Comparison of ENCODE assay signal across 24 cellular contexts in the genomic region with DNA sequence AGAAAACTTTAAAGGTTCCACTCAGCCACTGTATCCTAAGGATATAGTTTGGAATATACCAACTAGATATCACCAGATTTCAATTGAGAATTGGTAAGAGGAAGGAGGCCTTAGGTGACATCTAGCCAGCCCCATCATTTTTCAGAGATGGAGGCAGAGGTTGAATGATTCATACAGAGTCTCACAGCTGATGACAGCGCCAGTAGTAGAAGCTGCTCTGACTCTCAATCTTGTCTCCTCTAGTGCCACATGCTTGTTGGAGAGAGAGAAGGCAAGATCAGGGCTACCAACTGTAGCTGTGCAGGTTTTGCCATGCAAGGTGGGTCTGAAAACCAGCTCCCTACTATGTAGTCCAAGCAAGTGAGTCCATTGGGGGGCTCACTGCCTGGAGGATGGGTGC. TPM values are rescaled to one million over a fixed set of nuclear protein-coding genes. Genes with fewer than 3 reads are reported as not detected.
A peak's percentile ranks its signal among the peaks of the same experiment; 100 is the strongest.
DNase-seq lines count a peak whose midpoint lies in the region; ATAC-seq, FAIRE-seq and TF ChIP-seq lines count a peak whose summit lies in the region.
"Had no signal": no experiment of that assay in that cellular context is flagged by ENCODE, and none has a peak within 500 bp of the region (broad histone marks: within the 10 kb centered on the region; RNA-seq: fewer than 3 reads in every experiment).

No MANE protein-coding gene starts in this region.

- H3K79me2 ChIP-seq in DND-41 (ENCODE audit: insufficient read depth, low read length) (peaks cover 99% of the 10 kb centered on the region), H1 (ENCODE audit: control insufficient read depth in 1 of 2, insufficient read depth in 2 of 2, low read length in 2 of 2) (peaks cover 0 to 49% of the 10 kb centered on the region in 2 experiments; a peak in 3 of 4 replicates)

- TF ChIP-seq RAD21 in IMR-90 (IDR thresholded peaks at IDR 0.05; ENCODE audit: low read length) (no peak), H1 (IDR thresholded peaks at IDR 0.05 in 1 of 2, conservative IDR thresholded peaks at IDR 0.05 in 1 of 2; ENCODE audit: low read depth in 2 of 2, low read length in 2 of 2) (no peak)

- H3K27ac Mint-ChIP-seq in neural crest cell (ENCODE audit: unreplicated experiment): no peak overlapping the region
- H3K27ac Mint-ChIP-seq: activated naive CD4-positive, alpha-beta T cell treated with anti-CD3 and anti-CD28 coated beads, Interleukin-2, amount 10 ng/mL, durations not matched to agents 7 days and 5 days had no signal

- H2AK5ac ChIP-seq in IMR-90 (ENCODE audit: low read depth, low read length) (no peak overlapping the region), H1 (ENCODE audit: low read depth, low read length) (no peak overlapping the region)

- H2AK9ac ChIP-seq in IMR-90 (replicated peaks; ENCODE audit: low read depth, low read length, poor library complexity): no peak overlapping the region

- peak overlapping the region; percentile 4 for H3K4me3 Mint-ChIP-seq in neural crest cell
- H3K4me3 Mint-ChIP-seq: activated naive CD4-positive, alpha-beta T cell treated with anti-CD3 and anti-CD28 coated beads, Interleukin-2, amount 10 ng/mL, durations not matched to agents 7 days and 5 days had no signal

- TF ChIP-seq POLR2A in IMR-90 (IDR thresholded peaks at IDR 0.05; ENCODE audit: low read depth, low read length): no peak; the same call in 1 of the 2 replicates
- no peak for TF ChIP-seq POLR2A in H1 (IDR thresholded peaks at IDR 0.05; ENCODE audit: control extremely low read depth in 1 of 2, low read depth in 2 of 2, low read length in 2 of 2)

- H3K9me3 Mint-ChIP-seq in neural crest cell: no peaks in the 10 kb centered on the region
- H3K9me3 Mint-ChIP-seq: activated naive CD4-positive, alpha-beta T cell treated with anti-CD3 and anti-CD28 coated beads, Interleukin-2, amount 10 ng/mL, durations not matched to agents 7 days and 5 days had no signal

- H4K20me1 ChIP-seq in DND-41 (ENCODE audit: insufficient read depth, low read length): peaks cover 12% of the 10 kb centered on the region; the same call in 1 of the 2 replicates
- H4K20me1 ChIP-seq in IMR-90 (ENCODE audit: insufficient read depth, low read length): peaks cover 85% of the 10 kb centered on the region
- H4K20me1 ChIP-seq in H1 (replicated peaks in 1 of 2; ENCODE audit: control insufficient read depth in 1 of 2, insufficient read depth in 2 of 2, low read length in 2 of 2): no peaks in the 10 kb centered on the region

- ATAC-seq in DND-41 (ENCODE audit: insufficient read depth, low read depth): peak; percentile 25; the same call in 2 of the 3 replicates
- ATAC-seq in IMR-90 (ENCODE audit: low read depth): 0 out of 2 replicates have a peak, but pooled peaks have one; percentile 21
- no peak for ATAC-seq in mucosa of descending colon
- no peak for ATAC-seq in left cardiac atrium
- ATAC-seq: left colon had no signal

- BruUV-seq in IMR-90 (replicated peaks; lab: Mats Ljungman, UMichigan): no TSS peak

- H3K27ac ChIP-seq in DND-41 (ENCODE audit: low read length): peak overlapping the region; percentile 21; the same call in 1 of the 2 replicates
- peak overlapping the region; percentile 3; the same call in 1 of the 2 replicates for H3K27ac ChIP-seq in IMR-90 (ENCODE audit: insufficient read depth, low read length)
- no peak overlapping the region for H3K27ac ChIP-seq in H1 (ENCODE audit: low read depth, low read length)
- H3K27ac ChIP-seq: C4-2B, dorsolateral prefrontal cortex, esophagus squamous epithelium, ovary, sigmoid colon, thoracic aorta had no signal

- H3K4ac ChIP-seq in IMR-90 (ENCODE audit: low read depth, low read length) (peak overlapping the region; percentile 25; the same call in 1 of the 2 replicates), H1 (replicated peaks; ENCODE audit: insufficient read length, low read depth, low read length) (no peak overlapping the region)

- CTCF ChIA-PET in IMR-90 (lab: Yijun Ruan, JAX): interaction anchor here (1.5 kb wide), 1 partner anchor 374 kb away, joined by 3 read pairs; no protein-coding TSS in a partner anchor
- CTCF ChIA-PET in H1 (lab: Charles Lee; ENCODE audit: partially characterized antibody): interaction anchor here (0.7 to 1.8 kb wide), 3 partner anchors 93 to 119 kb away, joined by 3 to 6 read pairs (median 4); no protein-coding TSS in a partner anchor

- H3K23ac ChIP-seq in IMR-90 (ENCODE audit: low read depth, low read length) (peak overlapping the region; percentile 25; the same call in 1 of the 2 replicates), H1 (ENCODE audit: insufficient read length) (no peak overlapping the region)

- H3K4me1 ChIP-seq in DND-41 (ENCODE audit: insufficient read depth, low read length) (peaks cover 62% of the 10 kb centered on the region), IMR-90 (ENCODE audit: control insufficient read depth, insufficient read depth, low read length) (peaks cover 10% of the 10 kb centered on the region), H1 (replicated peaks in 1 of 4; ENCODE audit: control insufficient read depth in 3 of 4, insufficient read depth in 4 of 4, low read length in 3 of 4) (peaks cover 0 to 9% (median 2%) of the 10 kb centered on the region in 4 experiments; a peak in 5 of 7 replicates), mucosa of descending colon (ENCODE audit: low read depth) (peaks cover 4% of the 10 kb centered on the region)

- dilution Hi-C loops in IMR-90 (cut with HindIII; ENCODE audit: low sequenced_read_pairs, unreplicated experiment): no loop called here

- peaks cover 0 to 32% of the 10 kb centered on the region in 2 experiments; a peak in 2 of 4 replicates for H3K79me1 ChIP-seq in IMR-90 (ENCODE audit: low read depth in 1 of 2, low read length in 2 of 2)
- H3K79me1 ChIP-seq in H1 (ENCODE audit: low read depth, low read length): peaks cover 3% of the 10 kb centered on the region

- in situ Hi-C loops in IMR-90 (cut with MboI; ENCODE audit: low sequenced_read_pairs): loop anchor here (5.0 to 10.0 kb wide), 2 partner anchors 117 to 365 kb away; no protein-coding TSS in a partner anchor

- peaks cover 4% of the 10 kb centered on the region for H3K23me2 ChIP-seq in H1 (ENCODE audit: low read depth, low read length)

- H3K4me3 ChIP-seq in DND-41 (ENCODE audit: low read depth in 1 of 2, low read length in 2 of 2) (no peak overlapping the region), IMR-90 (ENCODE audit: insufficient read depth, low read depth, low read length) (no peak overlapping the region), H1 (ENCODE audit: extremely low read depth in 1 of 4, insufficient read depth in 2 of 4, low read depth in 3 of 4, low read length in 4 of 4) (no peak overlapping the region), mucosa of descending colon (no peak overlapping the region)
- H3K4me3 ChIP-seq: esophagus squamous epithelium, ovary, sigmoid colon, thoracic aorta had no signal

- no peak overlapping the region for H2BK12ac ChIP-seq in H1 (ENCODE audit: low read depth, low read length)

- H3K9me1 ChIP-seq in IMR-90 (ENCODE audit: insufficient read depth, low read length): peaks cover 12% of the 10 kb centered on the region

- H3K27me3 Mint-ChIP-seq in neural crest cell (ENCODE audit: low read depth): peaks cover 3% of the 10 kb centered on the region

- TF ChIP-seq CTCF in DND-41 (IDR thresholded peaks at IDR 0.05; ENCODE audit: borderline replicate concordance, extremely low read depth, low read length, poor library complexity, severe bottlenecking) (no peak), IMR-90 (conservative IDR thresholded peaks at IDR 0.05; ENCODE audit: low read depth, low read length) (no peak), H1 (IDR thresholded peaks at IDR 0.05; ENCODE audit: control extremely low read depth in 1 of 3, insufficient read depth in 1 of 3, low read depth in 1 of 3, low read length in 3 of 3) (no peak), neural crest cell (conservative IDR thresholded peaks at IDR 0.05) (no peak), mucosa of descending colon (IDR thresholded peaks at IDR 0.05) (no peak)

- H3K14ac ChIP-seq in IMR-90 (replicated peaks; ENCODE audit: low read depth, low read length) (peak overlapping the region; percentile 5; the same call in 1 of the 2 replicates), H1 (ENCODE audit: insufficient read length) (no peak overlapping the region)

- intact Hi-C loops in IMR-90 (cut with micrococcal nuclease) (loop anchor here (5.0 kb wide), 1 partner anchor 35 kb away; no protein-coding TSS in a partner anchor), mucosa of descending colon (cut with DNase I, micrococcal nuclease) (no loop called here), left cardiac atrium (cut with DNase I) (loop anchor here (10.0 kb wide), 2 partner anchors 117 to 363 kb away; no protein-coding TSS in a partner anchor)

- TF ChIP-seq EP300 in H1 (IDR thresholded peaks at IDR 0.05; ENCODE audit: borderline replicate concordance in 1 of 2, low read depth in 2 of 2, low read length in 2 of 2): no peak

- H2BK15ac ChIP-seq in IMR-90 (ENCODE audit: low read depth, low read length) (no peak overlapping the region), H1 (ENCODE audit: low read length) (no peak overlapping the region)

- POLR2A ChIA-PET in IMR-90 (lab: Charles Lee; ENCODE audit: unreplicated experiment) (no interaction called here), H1 (lab: Charles Lee; ENCODE audit: partially characterized antibody) (no interaction called here)

- H2BK20ac ChIP-seq in IMR-90 (ENCODE audit: low read depth, low read length): no peak overlapping the region
- H2BK20ac ChIP-seq in H1 (ENCODE audit: low read length): no peak overlapping the region

- H4K5ac ChIP-seq in IMR-90 (ENCODE audit: low read depth, low read length) (no peak overlapping the region), H1 (ENCODE audit: insufficient read length, low read depth, low read length) (no peak overlapping the region)

- H4K8ac ChIP-seq in IMR-90 (ENCODE audit: low read depth in 2 of 2, low read length in 2 of 2) (no peak overlapping the region; a peak in 1 of 4 replicates), H1 (ENCODE audit: extremely low read depth, insufficient read depth, low read length) (no peak overlapping the region)

- no peak overlapping the region for H2BK120ac ChIP-seq in IMR-90 (ENCODE audit: low read depth, low read length)
- no peak overlapping the region for H2BK120ac ChIP-seq in H1 (replicated peaks; ENCODE audit: low read depth, low read length)

- no CpG with 5 or more reads among the region's 1 CpG for WGBS in IMR-90 (ENCODE audit: extremely low coverage in 2 of 2, insufficient read length in 1 of 2), 2 experiments
- 84% methylated on average over 1 of the region's 1 CpG; no CpG with 5 or more reads in 1 of the 2 experiments for WGBS in H1 (ENCODE audit: extremely low coverage in 1 of 2, insufficient coverage in 1 of 2, insufficient read length in 1 of 2, insufficient replicate concordance in 2 of 2, low coverage in 1 of 2, low lambda C conversion rate in 2 of 2, missing lambda C conversion rate in 1 of 2), 2 experiments

- FAIRE-seq in H1 (lab: Jason Lieb, UNC): no peak
- FAIRE-seq: GM18507 had no signal

- peaks cover 51% of the 10 kb centered on the region for H3K4me1 Mint-ChIP-seq in neural crest cell

- no peak overlapping the region for H3K9ac ChIP-seq in DND-41 (ENCODE audit: low read depth, low read length)
- H3K9ac ChIP-seq in IMR-90 (ENCODE audit: low read depth, low read length): no peak overlapping the region
- no peak overlapping the region for H3K9ac ChIP-seq in H1 (replicated peaks in 1 of 4; ENCODE audit: extremely low read depth in 1 of 4, low read depth in 3 of 4, low read length in 3 of 4)

- H3K9me3 ChIP-seq in DND-41 (ENCODE audit: insufficient read depth, low read length, severe bottlenecking) (no peaks in the 10 kb centered on the region), IMR-90 (ENCODE audit: control insufficient read depth, insufficient read depth, low read length) (no peaks in the 10 kb centered on the region), H1 (ENCODE audit: insufficient read depth in 2 of 2, low read depth in 1 of 2, low read length in 1 of 2) (no peaks in the 10 kb centered on the region), mucosa of descending colon (no peaks in the 10 kb centered on the region)
- H3K9me3 ChIP-seq: esophagus squamous epithelium, ovary, sigmoid colon, thoracic aorta had no signal

- H2BK5ac ChIP-seq in IMR-90 (ENCODE audit: low read depth, low read length, poor library complexity, severe bottlenecking) (peak overlapping the region; percentile 76), H1 (ENCODE audit: low read depth, low read length) (0 out of 2 replicates have a peak overlapping the region, but pooled peaks have one; percentile 53)

- H3K27me3 ChIP-seq in DND-41 (ENCODE audit: insufficient read depth, low read length, poor library complexity): no peaks in the 10 kb centered on the region
- H3K27me3 ChIP-seq in IMR-90 (ENCODE audit: control insufficient read depth, insufficient read depth, low read length): no peaks in the 10 kb centered on the region
- H3K27me3 ChIP-seq in H1 (replicated peaks in 1 of 4; ENCODE audit: control insufficient read depth in 3 of 4, extremely low read depth in 1 of 4, insufficient read depth in 3 of 4, low read length in 3 of 4): no peaks in the 10 kb centered on the region
- H3K27me3 ChIP-seq: dorsolateral prefrontal cortex, esophagus squamous epithelium, ovary, sigmoid colon had no signal

- H3K4me2 ChIP-seq in DND-41 (ENCODE audit: insufficient read depth, low read length) (no peak overlapping the region), IMR-90 (ENCODE audit: low read depth, low read length) (peak overlapping the region; percentile 7), H1 (ENCODE audit: insufficient read depth in 1 of 2, low read depth in 2 of 2, low read length in 2 of 2) (no peak overlapping the region)

- no peaks in the 10 kb centered on the region for H3K36me3 Mint-ChIP-seq in neural crest cell (ENCODE audit: low read depth)
- H3K36me3 Mint-ChIP-seq: activated naive CD4-positive, alpha-beta T cell treated with anti-CD3 and anti-CD28 coated beads, Interleukin-2, amount 10 ng/mL, durations not matched to agents 7 days and 5 days had no signal

- DNase-seq in DND-41 (no peak), IMR-90 (peak; percentile 61), H1 (ENCODE audit: low read depth in 1 of 2, low spot score in 2 of 2) (no peak), neural crest cell (ENCODE audit: low read depth, low spot score) (no peak), mucosa of descending colon (no peak), left cardiac atrium (no peak), NCI-H2107 (lab: John Stamatoyannopoulos, UW) (no peak)
- no peak for DNase-seq in stimulated activated CD4-positive, alpha-beta T cell treated with anti-CD3 and anti-CD28 coated beads, Interleukin-4, amount 100 ng/mL, for 24 hours
- DNase-seq: activated CD4-positive, CD25-positive, alpha-beta regulatory T cell; activated naive CD4-positive, alpha-beta T cell treated with anti-CD3 and anti-CD28 coated beads, Interleukin-2, amount 10 ng/mL, durations not matched to agents 7 days and 5 days; dorsolateral prefrontal cortex; esophagus squamous epithelium; hippocampal formation; left colon; NCI-H1105 treated with DMSO at 0.1 percent for 48 hours; NCI-H2171; ovary; SHP77 treated with DMSO at 0.1 percent for 48 hours; sigmoid colon; stimulated activated CD4-positive, alpha-beta T cell treated with anti-CD3 and anti-CD28 coated beads, Interleukin-4, amount 100 ng/mL, for 1 hour; stimulated activated CD8-positive, alpha-beta memory T cell treated with anti-CD3 and anti-CD28 coated beads, Interleukin-4, amount 100 ng/mL, for 48 hours had no signal

- H4K91ac ChIP-seq in IMR-90 (ENCODE audit: insufficient read depth, low read depth, low read length) (peak overlapping the region; percentile 42; the same call in 1 of the 2 replicates), H1 (replicated peaks; ENCODE audit: insufficient read length, low read length) (no peak overlapping the region)

- H3K18ac ChIP-seq in IMR-90 (ENCODE audit: low read depth, low read length): no peak overlapping the region
- H3K18ac ChIP-seq in H1 (ENCODE audit: extremely low read depth, low read length): no peak overlapping the region

- no peak overlapping the region for H3K56ac ChIP-seq in IMR-90 (ENCODE audit: extremely low read depth, insufficient read depth, low read length)
- H3K56ac ChIP-seq in H1 (replicated peaks; ENCODE audit: insufficient read length, low read depth, low read length): no peak overlapping the region

- H2AFZ ChIP-seq in DND-41 (ENCODE audit: low read depth, low read length): no peak overlapping the region
- no peak overlapping the region for H2AFZ ChIP-seq in IMR-90 (replicated peaks; ENCODE audit: low read length, poor library complexity)
- no peak overlapping the region for H2AFZ ChIP-seq in H1 (ENCODE audit: low read length)

- H3K36me3 ChIP-seq in DND-41 (ENCODE audit: insufficient read depth, low read length): no peaks in the 10 kb centered on the region
- H3K36me3 ChIP-seq in IMR-90 (ENCODE audit: control insufficient read depth, insufficient read depth, low read length): peaks cover 2% of the 10 kb centered on the region; the same call in 1 of the 2 replicates
- H3K36me3 ChIP-seq in H1 (ENCODE audit: control insufficient read depth in 2 of 4, insufficient read depth in 4 of 4, low read length in 3 of 4): no peaks in the 10 kb centered on the region
- no peaks in the 10 kb centered on the region for H3K36me3 ChIP-seq in mucosa of descending colon (ENCODE audit: low read depth)
- H3K36me3 ChIP-seq: ovary, sigmoid colon, thoracic aorta had no signal

RNA-seq across cellular contexts. Expression of a gene that starts 6.1 kb away (rescaled TPM):
- total RNA-seq in IMR-90 (2012; rRNA removed) (620 and 682 TPM in 2 replicates), neural crest cell (34.5 and 38.0 TPM in 2 replicates), mucosa of descending colon (10 to 100 TPM in 1 of 3 donors, 1 to 10 TPM in 2; 4.2 to 39.1 (median 8.5) TPM), left cardiac atrium (10 to 100 TPM; 11.5 to 17.4 TPM)
- polyA plus RNA-seq in IMR-90 (2012; rRNA removed) (243 and 244 TPM in 2 replicates), H1 (2011; rRNA removed) (5.4 and 9.0 TPM in 2 replicates)
- 129 and 270 TPM in 2 replicates for polyA plus RNA-seq in IMR-90 (2012; cell fraction: cytosol; rRNA removed)
- polyA plus RNA-seq in IMR-90 (2012; cell fraction: nucleus; rRNA removed; ENCODE audit: low replicate concordance): 287 and 382 TPM in 2 replicates
- 20.8 and 23.7 TPM in 2 replicates for total RNA-seq in H1 (2021; fragmentation: NEBNext Ultra II Directional; extraction: Animal tissue kit (Norgen Biotek cat#: 25700))
- polyA plus RNA-seq in H1 (2011; cell fraction: cytosol; rRNA removed): 6.8 TPM
- 15.2 TPM for polyA plus RNA-seq in H1 (2011; cell fraction: nucleus; rRNA removed)
- polyA plus RNA-seq in H1 (2012, experiment 1 of 2): 4.7 to 8.1 TPM (median 7.7 TPM) in 4 replicates
- 0.81 TPM for polyA plus RNA-seq in H1 (2012, experiment 2 of 2)
- 8.6 TPM for polyA plus RNA-seq in H1 (2013, experiment 1 of 2)
- polyA plus RNA-seq in H1 (2013, experiment 2 of 2): 8.9 TPM
- polyA minus RNA-seq in H1 (2011; rRNA and poly(A)+ RNA removed): 19.8 and 23.9 TPM in 2 replicates
- polyA minus RNA-seq in H1 (2011; cell fraction: cytosol; rRNA and poly(A)+ RNA removed): 10.6 TPM
- polyA minus RNA-seq in H1 (2011; cell fraction: nucleus; rRNA and poly(A)+ RNA removed): 25.7 TPM

Comparison
In these comparisons a context has a peak if more than half of its experiments do, and no peak if none do; other contexts are left out.
1. ATAC-seq: peak in DND-41 (single experiment) and IMR-90 (single experiment); none in mucosa of descending colon (single experiment) and left cardiac atrium (0 of 2).
2. RNA of a gene that starts 6.1 kb away (total RNA-seq): 620 to 682 TPM in IMR-90; 34.5 to 38.0 TPM in neural crest cell, 20.8 to 23.7 TPM in H1, 11.5 to 17.4 TPM in left cardiac atrium and 4.2 to 39.1 TPM in mucosa of descending colon; every median in the first group is over 10 times any median in the second.
3. intact Hi-C loops: an anchor here in IMR-90 (5.0 kb wide) and left cardiac atrium (10.0 kb wide); none called in mucosa of descending colon.